1 cellular context compared by ENCODE assay signal in the genomic region with DNA sequence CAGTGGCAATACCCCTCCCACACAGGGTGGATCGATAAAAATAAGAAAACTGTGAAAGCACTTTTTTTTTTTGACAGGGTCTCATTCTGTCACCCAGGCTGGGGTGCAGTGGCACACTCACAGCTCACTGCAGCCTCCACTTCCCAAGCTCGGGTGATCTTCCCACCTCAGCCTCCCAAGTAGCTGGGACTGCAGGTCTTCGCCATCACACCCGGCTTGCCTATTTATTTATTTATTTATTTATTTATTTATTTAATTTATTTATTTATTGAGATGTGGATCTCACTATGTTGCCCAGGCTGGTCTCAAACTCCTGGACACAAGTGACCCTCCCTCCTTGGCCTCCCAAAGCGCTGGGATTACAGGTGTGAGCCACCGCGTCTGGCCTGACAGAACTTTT.
A peak's percentile ranks its signal among the peaks of the same experiment; 100 is the strongest.
TF ChIP-seq lines count a peak whose summit lies in the region.

No MANE protein-coding gene starts in this region.

TF ChIP-seq in HEK293, 187 proteins besides CTCF, POLR2A, EP300 and RAD21 (continued from another document):
- TF ChIP-seq ZNF202 (tag by site-specific recombination; IDR thresholded peaks at IDR 0.05; ENCODE audit: borderline replicate concordance) (peak; percentile 42; the same call in 1 of the 2 replicates), ZNF623 (tag by site-specific recombination; IDR thresholded peaks at IDR 0.05) (peak; percentile 46), ZNF426 (tag by site-specific recombination; IDR thresholded peaks at IDR 0.05) (peak; percentile 39)
TF ChIP-seq in HEK293: peak in this region for 13; not testable (repeated sequence) for 174.
